12 cellular contexts compared by ENCODE assay signal in genomic region chr13:28012896-28013295, GRCh38. TPM values are rescaled to one million over a fixed set of nuclear protein-coding genes. Genes with fewer than 3 reads are reported as not detected.
DNase-seq lines count a peak whose midpoint lies in the region; ATAC-seq and TF ChIP-seq lines count a peak whose summit lies in the region.
"Had no signal": no experiment of that assay in that cellular context is flagged by ENCODE, and none has a peak within 500 bp of the region (broad histone marks: within the 10 kb centered on the region; RNA-seq: fewer than 3 reads in every experiment).

No MANE protein-coding gene starts in this region.

- H3K27ac ChIP-seq in OCI-LY3 (ENCODE audit: low read length) (peak overlapping the region; percentile 70), adrenal gland (no peak overlapping the region)
- H3K27ac ChIP-seq: upper lobe of left lung had no signal

- peaks cover 2% of the 10 kb centered on the region for H3K4me1 Mint-ChIP-seq in mesothelial cell of epicardium

- no peak for TF ChIP-seq CTCF in GM13977 (IDR thresholded peaks at IDR 0.05; ENCODE audit: extremely low read depth, insufficient read depth, missing control alignments)
- no peak for TF ChIP-seq CTCF in OCI-LY3 (IDR thresholded peaks at IDR 0.05; ENCODE audit: low read depth, low read length)
- no peak for TF ChIP-seq CTCF in mesothelial cell of epicardium (IDR thresholded peaks at IDR 0.05; ENCODE audit: unreplicated experiment)
- no peak for TF ChIP-seq CTCF in adrenal gland (IDR thresholded peaks at IDR 0.05)

- H3K27me3 ChIP-seq in OCI-LY3 (ENCODE audit: low read depth, low read length) = no peaks in the 10 kb centered on the region
- H3K27me3 ChIP-seq in adrenal gland = no peaks in the 10 kb centered on the region
- H3K27me3 ChIP-seq: upper lobe of left lung had no signal

- no peak overlapping the region for H2AFZ ChIP-seq in OCI-LY3 (ENCODE audit: low read depth, low read length)

- no peaks in the 10 kb centered on the region for H3K79me2 ChIP-seq in OCI-LY3 (ENCODE audit: low read length)

- in situ Hi-C loops in GM13977 (cut with MboI; ENCODE audit: low pct_unique_long_range_greater_than_20kb, low sequenced_read_pairs, unreplicated experiment) = no loop called here

- no peaks in the 10 kb centered on the region for H4K20me1 ChIP-seq in OCI-LY3 (ENCODE audit: insufficient read depth, low read length)

- H3K9me3 ChIP-seq in OCI-LY3 (ENCODE audit: insufficient read depth, low read length) (no peaks in the 10 kb centered on the region), adrenal gland (replicated peaks in 1 of 3) (no peaks in the 10 kb centered on the region)
- H3K9me3 ChIP-seq: upper lobe of left lung had no signal

- DNase-seq in GM13977 (ENCODE audit: low spot score) = peak; percentile 70
- DNase-seq in mesothelial cell of epicardium (ENCODE audit: low spot score in 2 of 2, unreplicated experiment in 2 of 2) = no peak
- DNase-seq in UCSD-AML1 (lab: John Stamatoyannopoulos, UW; ENCODE audit: unreplicated experiment) = no peak
- DNase-seq in adrenal gland = no peak
- no peak for DNase-seq in SHP77 (lab: John Stamatoyannopoulos, UW)
- DNase-seq: activated naive CD4-positive, alpha-beta T cell treated with Interleukin-2 at 50 U/mL for 16 hours; effector memory CD4-positive, alpha-beta T cell; upper lobe of left lung had no signal

- no peak for TF ChIP-seq POLR2A in adrenal gland (IDR thresholded peaks at IDR 0.05)

- peak overlapping the region; percentile 40; the same call in 1 of the 2 replicates for H3K9ac ChIP-seq in OCI-LY3 (ENCODE audit: low read length)

- no peak overlapping the region for H3K27ac Mint-ChIP-seq in mesothelial cell of epicardium

- H3K36me3 Mint-ChIP-seq in mesothelial cell of epicardium = no peaks in the 10 kb centered on the region

- peaks cover 42% of the 10 kb centered on the region for H3K4me1 ChIP-seq in OCI-LY3 (ENCODE audit: low read length)
- no peaks in the 10 kb centered on the region for H3K4me1 ChIP-seq in adrenal gland (replicated peaks in 1 of 2)
- H3K4me1 ChIP-seq: upper lobe of left lung had no signal

- no peaks in the 10 kb centered on the region for H3K9me3 Mint-ChIP-seq in mesothelial cell of epicardium
- H3K9me3 Mint-ChIP-seq: CD14-positive monocyte had no signal

- H3K4me2 ChIP-seq in OCI-LY3 (ENCODE audit: low read length) = peak overlapping the region; percentile 71

- H3K4me3 Mint-ChIP-seq in mesothelial cell of epicardium = no peak overlapping the region
- H3K4me3 Mint-ChIP-seq: CD14-positive monocyte had no signal

- peaks cover 19% of the 10 kb centered on the region for H3K27me3 Mint-ChIP-seq in mesothelial cell of epicardium (ENCODE audit: low read depth)

- H3K4me3 ChIP-seq in OCI-LY3 (ENCODE audit: low read length) = peak overlapping the region; percentile 42
- no peak overlapping the region for H3K4me3 ChIP-seq in adrenal gland
- H3K4me3 ChIP-seq: upper lobe of left lung had no signal

- no peaks in the 10 kb centered on the region for H3K36me3 ChIP-seq in OCI-LY3 (replicated peaks; ENCODE audit: low read depth, low read length)
- H3K36me3 ChIP-seq in adrenal gland (replicated peaks in 1 of 2) = no peaks in the 10 kb centered on the region
- H3K36me3 ChIP-seq: upper lobe of left lung had no signal

- ATAC-seq in GM19452 (IDR thresholded peaks at IDR 0.05; ENCODE audit: unreplicated experiment) (peak; percentile 92), HG02970 (IDR thresholded peaks at IDR 0.05; ENCODE audit: low FRiP score, unreplicated experiment) (peak; percentile 70)

- intact Hi-C loops in adrenal gland (cut with DNase I) = no loop called here

RNA-seq across cellular contexts. Expression of gene URAD, which starts 24.4 kb away (rescaled TPM):
- not detected in 3 replicates for total RNA-seq in mesothelial cell of epicardium
- not detected for total RNA-seq in adrenal gland
- not detected for polyA plus RNA-seq in adrenal gland
- polyA plus RNA-seq: CD14-positive monocyte had no signal

RNA-seq across cellular contexts. Expression of gene CDX2, which starts 43.8 kb away (rescaled TPM):
- 0.05 to 0.16 TPM in 2 of 3 replicates, not detected in the other for total RNA-seq in mesothelial cell of epicardium
- under 1 TPM in 1 of 8 donors, not detected in 7; 0.14 TPM for total RNA-seq in adrenal gland
- under 1 TPM in 1 of 3 donors, not detected in 2; 0.08 TPM for polyA plus RNA-seq in adrenal gland
- polyA plus RNA-seq: CD14-positive monocyte had no signal
